11 cellular contexts compared by ENCODE assay signal in the genomic region with DNA sequence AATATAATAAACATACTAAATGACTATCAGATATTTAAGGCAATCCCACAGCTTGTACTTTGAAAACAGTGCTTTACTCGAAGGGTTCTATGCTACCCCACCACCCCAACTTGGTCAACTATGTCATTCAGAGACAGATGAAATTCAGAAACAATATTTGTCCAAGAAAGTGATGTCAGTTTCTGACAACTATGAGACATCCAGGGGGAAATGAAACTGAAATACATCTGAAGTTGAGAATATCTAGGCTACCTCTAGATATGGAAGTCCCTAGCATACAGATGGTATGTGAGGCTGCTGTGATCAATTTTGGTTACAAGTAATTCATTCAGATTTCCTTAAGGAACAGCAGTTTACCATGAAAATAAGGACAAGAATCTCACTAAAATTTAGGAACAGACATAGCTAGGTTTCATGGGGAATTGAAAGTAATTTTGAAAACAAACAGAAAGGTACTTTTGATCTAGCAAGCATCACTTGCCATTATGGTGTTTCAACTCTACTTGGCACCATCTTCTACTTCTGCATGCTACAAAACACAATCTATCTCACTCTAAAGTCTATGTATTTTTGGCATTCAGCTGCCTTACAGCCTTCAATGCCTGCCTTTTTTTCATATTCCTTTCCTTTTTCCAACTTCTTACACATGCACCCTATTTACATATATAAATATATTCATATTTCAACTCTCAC. TPM values are rescaled to one million over a fixed set of nuclear protein-coding genes. Genes with fewer than 3 reads are reported as not detected.
A peak's percentile ranks its signal among the peaks of the same experiment; 100 is the strongest.
DNase-seq lines count a peak whose midpoint lies in the region; ATAC-seq and TF ChIP-seq lines count a peak whose summit lies in the region.
"Had no signal": no experiment of that assay in that cellular context is flagged by ENCODE, and none has a peak within 500 bp of the region (broad histone marks: within the 10 kb centered on the region; RNA-seq: fewer than 3 reads in every experiment).

No MANE protein-coding gene starts in this region.

- no peak overlapping the region for H3K27ac ChIP-seq in smooth muscle cell (ENCODE audit: low read depth)
- H3K27ac ChIP-seq: psoas muscle had no signal

- no peaks in the 10 kb centered on the region for H3K4me1 ChIP-seq in smooth muscle cell (ENCODE audit: low read depth)
- H3K4me1 ChIP-seq: psoas muscle had no signal

- no peaks in the 10 kb centered on the region for H3K79me2 ChIP-seq in smooth muscle cell (ENCODE audit: low read depth)

- H3K4me3 ChIP-seq in smooth muscle cell: no peak overlapping the region
- H3K4me3 ChIP-seq: psoas muscle had no signal

- H2AFZ ChIP-seq in smooth muscle cell (ENCODE audit: low read depth): no peak overlapping the region

- CTCF ChIA-PET in WTC11 (lab: Charles Lee): no interaction called here

- peaks cover 18% of the 10 kb centered on the region for H3K4me1 Mint-ChIP-seq in activated T-helper 17 cell treated with anti-CD3 and anti-CD28 coated beads, Interleukin-2, amount 50 U/mL, for 72 hours
- H3K4me1 Mint-ChIP-seq in WTC11: no peaks in the 10 kb centered on the region

- H3K9me3 ChIP-seq in smooth muscle cell (replicated peaks; ENCODE audit: low read depth): no peaks in the 10 kb centered on the region
- H3K9me3 ChIP-seq: psoas muscle had no signal

- peak overlapping the region; percentile 56 for H3K27ac Mint-ChIP-seq in activated T-helper 17 cell treated with anti-CD3 and anti-CD28 coated beads, Interleukin-2, amount 50 U/mL, for 72 hours
- no peak overlapping the region for H3K27ac Mint-ChIP-seq in WTC11

- POLR2A ChIA-PET in WTC11 (lab: Charles Lee): no interaction called here

- no peak overlapping the region for H3K4me3 Mint-ChIP-seq in activated T-helper 17 cell treated with anti-CD3 and anti-CD28 coated beads, Interleukin-2, amount 50 U/mL, for 72 hours
- H3K4me3 Mint-ChIP-seq in WTC11: no peak overlapping the region

- no peaks in the 10 kb centered on the region for H3K27me3 Mint-ChIP-seq in activated T-helper 17 cell treated with anti-CD3 and anti-CD28 coated beads, Interleukin-2, amount 50 U/mL, for 72 hours
- H3K27me3 Mint-ChIP-seq in WTC11 (ENCODE audit: low read depth): no peaks in the 10 kb centered on the region

- H3K36me3 Mint-ChIP-seq in activated T-helper 17 cell treated with anti-CD3 and anti-CD28 coated beads, Interleukin-2, amount 50 U/mL, for 72 hours (ENCODE audit: low read depth): peaks cover 98% of the 10 kb centered on the region
- peaks cover 20% of the 10 kb centered on the region for H3K36me3 Mint-ChIP-seq in WTC11

- H3K27me3 ChIP-seq in smooth muscle cell (ENCODE audit: low read depth): no peaks in the 10 kb centered on the region

- H3F3A ChIP-seq in smooth muscle cell (ENCODE audit: low read depth): no peaks in the 10 kb centered on the region

- no peak for TF ChIP-seq CTCF in WTC11 (IDR thresholded peaks at IDR 0.05)
- TF ChIP-seq CTCF in smooth muscle cell (IDR thresholded peaks at IDR 0.05; ENCODE audit: borderline replicate concordance, insufficient read depth, poor library complexity, severe bottlenecking): no peak

- no peak overlapping the region for H3K9ac ChIP-seq in smooth muscle cell (ENCODE audit: low read depth)

- no peaks in the 10 kb centered on the region for H4K20me1 ChIP-seq in smooth muscle cell (ENCODE audit: low read depth)

- H3K4me2 ChIP-seq in smooth muscle cell: no peak overlapping the region

- DNase-seq in WTC11 (ENCODE audit: low spot score) (no peak), OCI-M2 (lab: John Stamatoyannopoulos, UW; ENCODE audit: unreplicated experiment) (no peak), NCI-H510A (lab: John Stamatoyannopoulos, UW) (no peak), smooth muscle cell (lab: John Stamatoyannopoulos, UW; ENCODE audit: unreplicated experiment) (no peak)
- DNase-seq: EL, NCI-H526, psoas muscle had no signal

- whole genome bisulfite sequencing in smooth muscle cell (ENCODE audit: low lambda C conversion rate): 97% methylated on average over 1 of the region's 1 CpG

- peaks cover 7% of the 10 kb centered on the region for H3K36me3 ChIP-seq in smooth muscle cell (ENCODE audit: low read depth)

- ATAC-seq in GM18520 (IDR thresholded peaks at IDR 0.05; ENCODE audit: unreplicated experiment) (peak; percentile 90), GM19467 (IDR thresholded peaks at IDR 0.05; ENCODE audit: unreplicated experiment) (peak; percentile 88), HG03045 (IDR thresholded peaks at IDR 0.05; ENCODE audit: unreplicated experiment) (peak; percentile 89), WTC11 (no peak)
- peak; percentile 90 for ATAC-seq in activated T-helper 17 cell treated with anti-CD3 and anti-CD28 coated beads, Interleukin-2, amount 50 U/mL, for 72 hours (replicated peaks)
- ATAC-seq: psoas muscle had no signal

- no peaks in the 10 kb centered on the region for H3K9me3 Mint-ChIP-seq in activated T-helper 17 cell treated with anti-CD3 and anti-CD28 coated beads, Interleukin-2, amount 50 U/mL, for 72 hours
- no peaks in the 10 kb centered on the region for H3K9me3 Mint-ChIP-seq in WTC11

TF ChIP-seq in WTC11, 78 proteins besides CTCF, POLR2A, EP300 and RAD21:
- TF ChIP-seq NR2C2 (CRISPR knock-in tag; IDR thresholded peaks at IDR 0.05) (no peak), NFE2L1 (CRISPR knock-in tag; IDR thresholded peaks at IDR 0.05) (no peak), HMGA2 (CRISPR knock-in tag; IDR thresholded peaks at IDR 0.05) (no peak), ZMAT4 (CRISPR knock-in tag; IDR thresholded peaks at IDR 0.05) (no peak), ATF1 (CRISPR knock-in tag; IDR thresholded peaks at IDR 0.05) (no peak), NR3C1 (CRISPR knock-in tag; conservative IDR thresholded peaks at IDR 0.05; ENCODE audit: low read depth) (no peak), RELA (CRISPR knock-in tag; IDR thresholded peaks at IDR 0.05; ENCODE audit: borderline replicate concordance) (no peak), CREM (CRISPR knock-in tag; IDR thresholded peaks at IDR 0.05) (no peak), FOXJ3 (CRISPR knock-in tag; IDR thresholded peaks at IDR 0.05; ENCODE audit: borderline replicate concordance) (no peak)
- TF ChIP-seq, protein P1, sequence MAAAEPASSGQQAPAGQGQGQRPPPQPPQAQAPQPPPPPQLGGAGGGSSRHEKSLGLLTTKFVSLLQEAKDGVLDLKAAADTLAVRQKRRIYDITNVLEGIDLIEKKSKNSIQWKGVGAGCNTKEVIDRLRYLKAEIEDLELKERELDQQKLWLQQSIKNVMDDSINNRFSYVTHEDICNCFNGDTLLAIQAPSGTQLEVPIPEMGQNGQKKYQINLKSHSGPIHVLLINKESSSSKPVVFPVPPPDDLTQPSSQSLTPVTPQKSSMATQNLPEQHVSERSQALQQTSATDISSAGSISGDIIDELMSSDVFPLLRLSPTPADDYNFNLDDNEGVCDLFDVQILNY (CRISPR knock-in tag; IDR thresholded peaks at IDR 0.05): no peak

RNA-seq across cellular contexts. Expression of gene ATG3, which starts 21.8 kb away (rescaled TPM):
- 10 to 100 TPM; 34.6 to 65.3 TPM for total RNA-seq in activated T-helper 17 cell treated with anti-CD3 and anti-CD28 coated beads, Interleukin-2, amount 50 U/mL, for 72 hours
- total RNA-seq in WTC11 (2021) (44.3 to 60.1 TPM (median 48.1 TPM) in 3 replicates), smooth muscle cell (32.5 and 35.7 TPM in 2 replicates)
- 49.1 and 57.8 TPM in 2 replicates for polyA plus RNA-seq in smooth muscle cell

RNA-seq across cellular contexts. Expression of gene SLC35A5, which starts 21.9 kb away (rescaled TPM):
- 10 to 100 TPM; 18.1 to 19.8 TPM for total RNA-seq in activated T-helper 17 cell treated with anti-CD3 and anti-CD28 coated beads, Interleukin-2, amount 50 U/mL, for 72 hours
- total RNA-seq in WTC11 (2021): 39.2 to 44.8 TPM (median 40.7 TPM) in 3 replicates
- total RNA-seq in smooth muscle cell: 28.0 and 29.1 TPM in 2 replicates
- 18.1 and 18.8 TPM in 2 replicates for polyA plus RNA-seq in smooth muscle cell

RNA-seq across cellular contexts. Expression of gene BTLA, which starts 40.7 kb away (rescaled TPM):
- total RNA-seq in activated T-helper 17 cell treated with anti-CD3 and anti-CD28 coated beads, Interleukin-2, amount 50 U/mL, for 72 hours: 10 to 100 TPM; 10.4 to 14.2 TPM
- total RNA-seq in WTC11 (2021) (0.14 to 0.37 TPM in 2 of 3 replicates, not detected in the other), smooth muscle cell (0.13 TPM in 1 of 2 replicates, not detected in the other)
- not detected in 2 replicates for polyA plus RNA-seq in smooth muscle cell
